20 cellular contexts compared by ENCODE assay signal in the genomic region with DNA sequence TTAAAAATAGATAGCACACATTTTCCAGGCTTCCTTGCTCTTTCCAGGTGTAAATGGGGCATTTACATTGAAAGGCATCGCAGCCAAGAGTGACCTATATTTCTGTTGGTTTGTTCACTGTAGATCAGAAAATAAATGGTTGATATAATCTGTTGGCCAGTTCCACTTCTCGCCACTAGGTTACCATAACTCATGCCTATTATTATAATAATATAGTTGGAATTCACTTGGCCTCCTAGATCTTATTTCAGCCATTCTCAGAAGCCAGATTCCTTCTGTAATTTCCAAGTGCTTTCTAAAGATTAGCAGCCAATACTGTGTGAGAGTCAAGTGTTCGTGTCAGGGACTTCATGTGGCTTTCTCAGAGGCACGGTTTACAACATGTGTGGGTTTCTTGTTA.
A peak's percentile ranks its signal among the peaks of the same experiment; 100 is the strongest.
DNase-seq lines count a peak whose midpoint lies in the region; ATAC-seq, FAIRE-seq and TF ChIP-seq lines count a peak whose summit lies in the region.
"Had no signal": no experiment of that assay in that cellular context is flagged by ENCODE, and none has a peak within 500 bp of the region (broad histone marks: within the 10 kb centered on the region; RNA-seq: fewer than 3 reads in every experiment).

No MANE protein-coding gene starts in this region.

- H3K36me3 Mint-ChIP-seq in HFFc6 (ENCODE audit: low read depth): no peaks in the 10 kb centered on the region
- no peaks in the 10 kb centered on the region for H3K36me3 Mint-ChIP-seq in astrocyte (ENCODE audit: low read depth, unreplicated experiment)
- H3K36me3 Mint-ChIP-seq in nephron progenitor cell (ENCODE audit: low read depth): no peaks in the 10 kb centered on the region
- H3K36me3 Mint-ChIP-seq in CD4-positive, alpha-beta T cell (ENCODE audit: low read depth): no peaks in the 10 kb centered on the region

- H4K20me1 ChIP-seq in DOHH2 (ENCODE audit: control insufficient read depth, insufficient read depth, low read depth, low read length): no peaks in the 10 kb centered on the region
- H4K20me1 ChIP-seq in astrocyte (ENCODE audit: insufficient read depth, low read length): no peaks in the 10 kb centered on the region

- intact Hi-C loops in CD4-positive, alpha-beta T cell (cut with DNase I, micrococcal nuclease): no loop called here

- H3K36me3 ChIP-seq in DOHH2 (ENCODE audit: control insufficient read depth, low read length): no peaks in the 10 kb centered on the region
- H3K36me3 ChIP-seq in astrocyte (ENCODE audit: insufficient read depth, low read length): no peaks in the 10 kb centered on the region
- H3K36me3 ChIP-seq: ascending aorta, esophagus squamous epithelium, pancreas, stomach had no signal

- H3K27ac Mint-ChIP-seq in HFFc6: no peak overlapping the region
- no peak overlapping the region for H3K27ac Mint-ChIP-seq in astrocyte (ENCODE audit: unreplicated experiment)
- no peak overlapping the region for H3K27ac Mint-ChIP-seq in nephron progenitor cell
- H3K27ac Mint-ChIP-seq in CD4-positive, alpha-beta T cell: no peak overlapping the region
- H3K27ac Mint-ChIP-seq: T-helper 1 cell treated with Interleukin-12 subunit alpha and Interleukin-12 subunit beta and Interleukin-4 antibody, amounts not matched to agents 30 μg/mL and 1 μg/mL, for 36 hours had no signal

- H3K9me3 ChIP-seq in DOHH2 (ENCODE audit: control insufficient read depth, insufficient read depth, low read length) (no peaks in the 10 kb centered on the region), astrocyte (ENCODE audit: insufficient read depth, low read depth, low read length) (no peaks in the 10 kb centered on the region)
- H3K9me3 ChIP-seq in CD4-positive, alpha-beta T cell (ENCODE audit: control insufficient read depth, low read length): no peaks in the 10 kb centered on the region
- H3K9me3 ChIP-seq: ascending aorta, esophagus squamous epithelium, pancreas, stomach had no signal

- H3K9me2 ChIP-seq in DOHH2 (replicated peaks; ENCODE audit: control insufficient read depth, low read length): no peaks in the 10 kb centered on the region

- DNase-seq in HFFc6: no peak
- no peak for DNase-seq in astrocyte (ENCODE audit: low read depth)
- no peak for DNase-seq in nephron progenitor cell
- no peak for DNase-seq in NCI-H1930 (lab: John Stamatoyannopoulos, UW)
- no peak for DNase-seq in stimulated activated CD4-positive, alpha-beta T cell treated with anti-CD3 and anti-CD28 coated beads, Interleukin-4, amount 100 ng/mL, for 1 hour
- DNase-seq in RCC 7860 (ENCODE audit: low spot score): no peak
- no peak for DNase-seq in CD4-positive, alpha-beta T cell
- DNase-seq: activated CD4-positive, CD25-positive, alpha-beta regulatory T cell; activated gamma-delta T cell; esophagus squamous epithelium; NCI-H82; pancreas; stimulated activated CD4-positive, alpha-beta T cell treated with anti-CD3 and anti-CD28 coated beads, Interleukin-12 subunit alpha, Interleukin-12 subunit beta, amount 100 ng/mL, for 4 hours; stomach had no signal

- no peak overlapping the region for H3K4me2 ChIP-seq in DOHH2 (ENCODE audit: low read length)
- H3K4me2 ChIP-seq in astrocyte (ENCODE audit: low read length): no peak overlapping the region

- no peak overlapping the region for H3K9ac ChIP-seq in astrocyte (ENCODE audit: low read length)

- H3K27me3 Mint-ChIP-seq in HFFc6 (ENCODE audit: insufficient read depth) (peaks cover 5% of the 10 kb centered on the region; the same call in 1 of the 2 replicates), astrocyte (ENCODE audit: low read depth, unreplicated experiment) (no peaks in the 10 kb centered on the region), nephron progenitor cell (ENCODE audit: low read depth, poor library complexity) (peaks cover 3% of the 10 kb centered on the region)
- H3K27me3 Mint-ChIP-seq in CD4-positive, alpha-beta T cell: no peaks in the 10 kb centered on the region

- H3K27me3 ChIP-seq in DOHH2 (ENCODE audit: control insufficient read depth, low read length): 0 out of 2 replicates have a peak, but pooled peaks cover 4% of the 10 kb centered on the region
- H3K27me3 ChIP-seq in astrocyte (ENCODE audit: insufficient read depth, low read length): no peaks in the 10 kb centered on the region
- no peaks in the 10 kb centered on the region for H3K27me3 ChIP-seq in CD4-positive, alpha-beta T cell (ENCODE audit: control insufficient read depth, insufficient read depth, low read length)
- H3K27me3 ChIP-seq: ascending aorta, esophagus squamous epithelium, pancreas, stomach had no signal

- H3K9me3 Mint-ChIP-seq in HFFc6: no peaks in the 10 kb centered on the region; the same call in 1 of the 2 replicates
- no peaks in the 10 kb centered on the region for H3K9me3 Mint-ChIP-seq in astrocyte (ENCODE audit: unreplicated experiment)
- H3K9me3 Mint-ChIP-seq in nephron progenitor cell: peaks cover 6% of the 10 kb centered on the region
- no peaks in the 10 kb centered on the region for H3K9me3 Mint-ChIP-seq in CD4-positive, alpha-beta T cell
- H3K9me3 Mint-ChIP-seq: T-helper 1 cell treated with Interleukin-12 subunit alpha and Interleukin-12 subunit beta and Interleukin-4 antibody, amounts not matched to agents 30 μg/mL and 1 μg/mL, for 36 hours had no signal

- no peak for ATAC-seq in CD4-positive, alpha-beta T cell (ENCODE audit: poor library complexity)
- ATAC-seq: HepG2, left lobe of liver, pancreas had no signal

- H3K4me3 ChIP-seq in DOHH2 (ENCODE audit: low read length): no peak overlapping the region
- no peak overlapping the region for H3K4me3 ChIP-seq in astrocyte (ENCODE audit: insufficient read depth, low read depth, low read length)
- H3K4me3 ChIP-seq: ascending aorta, coronary artery, esophagus squamous epithelium, pancreas, stomach had no signal

- H3K79me2 ChIP-seq in DOHH2 (ENCODE audit: control insufficient read depth, low read length) (no peaks in the 10 kb centered on the region), astrocyte (ENCODE audit: insufficient read depth, low read length) (no peaks in the 10 kb centered on the region)

- H3K4me1 ChIP-seq in DOHH2 (ENCODE audit: control insufficient read depth, low read length) (no peaks in the 10 kb centered on the region), astrocyte (ENCODE audit: insufficient read depth, low read length) (no peaks in the 10 kb centered on the region)
- H3K4me1 ChIP-seq: ascending aorta, esophagus squamous epithelium, pancreas, stomach had no signal

- no peak overlapping the region for H2AFZ ChIP-seq in astrocyte (ENCODE audit: low read depth, low read length)

- FAIRE-seq in astrocyte (lab: Jason Lieb, UNC) (no peak), RCC 7860 (lab: Jason Lieb, UNC) (no peak)
- FAIRE-seq: HepG2, pancreas had no signal

- TF ChIP-seq CTCF in DOHH2 (IDR thresholded peaks at IDR 0.05; ENCODE audit: low read depth, low read length, poor library complexity, severe bottlenecking): peak; percentile 59
- peak; percentile 64 for TF ChIP-seq CTCF in HFFc6 (IDR thresholded peaks at IDR 0.05)
- peak; percentile 14 for TF ChIP-seq CTCF in astrocyte (IDR thresholded peaks at IDR 0.05; ENCODE audit: insufficient read depth, low read depth, low read length)
- TF ChIP-seq CTCF in nephron progenitor cell (IDR thresholded peaks at IDR 0.05): peak; percentile 29
- TF ChIP-seq CTCF in CD4-positive, alpha-beta T cell (IDR thresholded peaks at IDR 0.05): no peak

- H3F3A ChIP-seq in DOHH2 (ENCODE audit: control insufficient read depth, insufficient read depth): no peaks in the 10 kb centered on the region

- H3K4me1 Mint-ChIP-seq in HFFc6 (ENCODE audit: low read depth) (no peaks in the 10 kb centered on the region), astrocyte (ENCODE audit: low read depth, unreplicated experiment) (no peaks in the 10 kb centered on the region), nephron progenitor cell (no peaks in the 10 kb centered on the region)
- H3K4me1 Mint-ChIP-seq in CD4-positive, alpha-beta T cell (ENCODE audit: low read depth): no peaks in the 10 kb centered on the region

- H3K27ac ChIP-seq in DOHH2 (ENCODE audit: low read depth, low read length): no peak overlapping the region
- H3K27ac ChIP-seq in astrocyte (ENCODE audit: low read depth, low read length): no peak overlapping the region
- no peak overlapping the region for H3K27ac ChIP-seq in CD4-positive, alpha-beta T cell (ENCODE audit: low read depth, low read length)
- H3K27ac ChIP-seq: ascending aorta, coronary artery, esophagus squamous epithelium, pancreas, stomach had no signal

- CTCF ChIA-PET in CD4-positive, alpha-beta T cell (lab: Charles Lee): no interaction called here

- H3K4me3 Mint-ChIP-seq in HFFc6: no peak overlapping the region
- H3K4me3 Mint-ChIP-seq in astrocyte (ENCODE audit: unreplicated experiment): no peak overlapping the region
- no peak overlapping the region for H3K4me3 Mint-ChIP-seq in nephron progenitor cell
- no peak overlapping the region for H3K4me3 Mint-ChIP-seq in CD4-positive, alpha-beta T cell
- H3K4me3 Mint-ChIP-seq: T-helper 1 cell treated with Interleukin-12 subunit alpha and Interleukin-12 subunit beta and Interleukin-4 antibody, amounts not matched to agents 30 μg/mL and 1 μg/mL, for 36 hours had no signal

- POLR2A ChIA-PET in CD4-positive, alpha-beta T cell (lab: Charles Lee): no interaction called here
